Comparison of ENCODE assay signal across 8 cellular contexts in genomic region chr17:38751803-38752118, GRCh38. TPM values are rescaled to one million over a fixed set of nuclear protein-coding genes. Genes with fewer than 3 reads are reported as not detected.
DNase-seq lines count a peak whose midpoint lies in the region; ATAC-seq, FAIRE-seq and TF ChIP-seq lines count a peak whose summit lies in the region.

No MANE protein-coding gene starts in this region.

- peaks cover 0 to 49% of the 10 kb centered on the region in 2 donors for H3K27me3 ChIP-seq in left lung

- no peak for FAIRE-seq in D721Med (lab: Jason Lieb, UNC)

- H3K27me3 Mint-ChIP-seq in dendritic cell treated with granulocyte-macrophage colony-stimulating factor and Interleukin-4, amounts not matched to agents 40 ng/mL and 50 ng/mL, for 4 days, result peaks cover 43% of the 10 kb centered on the region

- intact Hi-C loops in dendritic cell treated with granulocyte-macrophage colony-stimulating factor and Interleukin-4, amounts not matched to agents 40 ng/mL and 50 ng/mL, for 4 days (cut with micrococcal nuclease), result loop anchor here (1.0 to 5.0 kb wide), 2 partner anchors 21 to 116 kb away; partner anchors contain the start of gene CISD3
- intact Hi-C loops in left lung (cut with DNase I), result no loop called here

- CTCF ChIA-PET in GM10248 (lab: Yijun Ruan, JAX), result interaction anchor here (0.7 to 2.4 kb wide), 5 partner anchors 10 to 80 kb away, joined by 3 to 18 read pairs (median 3); no protein-coding TSS in a partner anchor

- no peaks in the 10 kb centered on the region for H3K9me3 ChIP-seq in left lung

- H3K27ac ChIP-seq in left lung, result peak overlapping the region; percentile 88 to 90

- no peaks in the 10 kb centered on the region for H3K9me3 Mint-ChIP-seq in dendritic cell treated with granulocyte-macrophage colony-stimulating factor and Interleukin-4, amounts not matched to agents 40 ng/mL and 50 ng/mL, for 4 days

- peak overlapping the region; percentile 91 to 97 for H3K4me3 ChIP-seq in left lung

- peak overlapping the region; percentile 95 for H3K27ac Mint-ChIP-seq in dendritic cell treated with granulocyte-macrophage colony-stimulating factor and Interleukin-4, amounts not matched to agents 40 ng/mL and 50 ng/mL, for 4 days

- ATAC-seq in HG03354 (IDR thresholded peaks at IDR 0.05; ENCODE audit: poor library complexity, severe bottlenecking, unreplicated experiment), result peak; percentile 37
- peak; percentile 53 for ATAC-seq in left lung

- peaks cover 45% of the 10 kb centered on the region for H3K36me3 Mint-ChIP-seq in dendritic cell treated with granulocyte-macrophage colony-stimulating factor and Interleukin-4, amounts not matched to agents 40 ng/mL and 50 ng/mL, for 4 days (ENCODE audit: low read depth)

- H3K4me3 Mint-ChIP-seq in dendritic cell treated with granulocyte-macrophage colony-stimulating factor and Interleukin-4, amounts not matched to agents 40 ng/mL and 50 ng/mL, for 4 days, result peak overlapping the region; percentile 97

- TF ChIP-seq CTCF in GM10248 (IDR thresholded peaks at IDR 0.05; ENCODE audit: control extremely low read depth, extremely low read depth, low read depth, missing control alignments) (no peak), left lung (IDR thresholded peaks at IDR 0.05) (no peak), D721Med (IDR thresholded peaks at IDR 0.05; ENCODE audit: insufficient read depth, missing control alignments) (no peak)

- H3K36me3 ChIP-seq in left lung, result peaks cover 0 to 30% of the 10 kb centered on the region in 2 donors

- POLR2A ChIA-PET in GM10248 (lab: Yijun Ruan, JAX), result interaction anchor here (0.6 to 1.2 kb wide), 5 partner anchors 29 to 768 kb away, joined by 3 to 6 read pairs (median 5); partner anchors contain the start of genes LASP1 and RPL23

- H3K4me1 Mint-ChIP-seq in dendritic cell treated with granulocyte-macrophage colony-stimulating factor and Interleukin-4, amounts not matched to agents 40 ng/mL and 50 ng/mL, for 4 days (ENCODE audit: low read depth), result peaks cover 59% of the 10 kb centered on the region

- peak; percentile 67 for DNase-seq in GM10248 (ENCODE audit: extremely low spot score)
- peak; percentile 66 for DNase-seq in NCI-H526 treated with DMSO at 0.1 percent for 48 hours (lab: John Stamatoyannopoulos, UW)
- DNase-seq in activated CD4-positive, alpha-beta T cell treated with anti-CD3 and anti-CD28 coated beads, Interleukin-2, amount 50 U/mL, for 24 hours (ENCODE audit: low read depth in 1 of 2, low spot score in 1 of 2), result peak; percentile 78 to 93
- peak; percentile 87 to 89 for DNase-seq in left lung
- peak; percentile 59 for DNase-seq in stimulated activated CD4-positive, alpha-beta T cell treated with anti-CD3 and anti-CD28 coated beads, Interleukin-2, amount 100 ng/mL, for 4 hours (ENCODE audit: low read depth)
- no peak for DNase-seq in D721Med (ENCODE audit: insufficient read length, low spot score)

- peaks cover 13 to 66% of the 10 kb centered on the region in 2 donors for H3K4me1 ChIP-seq in left lung

RNA-seq across cellular contexts. Expression of gene PSMB3, which starts 0.8 kb away (rescaled TPM):
- total RNA-seq in left lung, result 100 to 1,000 TPM; 123 to 191 TPM

RNA-seq across cellular contexts. Expression of gene PCGF2, which starts 3.6 kb away (rescaled TPM):
- 10 to 100 TPM; 40.0 to 49.5 TPM for total RNA-seq in left lung

RNA-seq across cellular contexts. Expression of gene CISD3, which starts 21.6 kb away (rescaled TPM):
- total RNA-seq in left lung, result 10 to 100 TPM; 32.9 to 49.2 TPM

RNA-seq across cellular contexts. Expression of gene MLLT6, which starts 46.7 kb away (rescaled TPM):
- 100 to 1,000 TPM in 1 of 2 donors, 10 to 100 TPM in 1; 80.0 to 102 TPM for total RNA-seq in left lung

RNA-seq across cellular contexts. Expression of gene PIP4K2B, which starts 47.6 kb away (rescaled TPM):
- total RNA-seq in left lung, result 10 to 100 TPM; 39.8 to 43.3 TPM
